ENCODE assay signal across 24 cellular contexts in the genomic region with DNA sequence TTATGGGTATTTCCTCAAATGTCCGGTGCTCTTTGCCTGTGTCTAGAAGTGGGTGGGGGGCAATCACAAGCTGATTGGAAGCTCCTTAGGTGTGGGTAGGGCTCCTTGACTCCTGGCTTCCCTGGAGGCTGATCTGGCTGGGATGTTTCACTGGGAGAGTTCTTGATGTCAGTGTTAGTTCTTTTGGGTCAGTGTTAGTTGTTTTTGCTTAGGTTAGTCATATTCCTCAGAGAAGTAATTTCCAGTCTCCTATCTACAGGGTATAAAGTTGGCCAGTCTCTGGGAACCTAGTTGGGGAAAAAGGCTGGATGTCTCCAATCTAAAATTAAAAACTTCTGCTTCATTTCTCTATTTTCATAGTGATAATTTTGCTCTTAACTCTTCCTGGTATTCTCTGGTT. TPM values are rescaled to one million over a fixed set of nuclear protein-coding genes. Genes with fewer than 3 reads are reported as not detected.
DNase-seq lines count a peak whose midpoint lies in the region; ATAC-seq and TF ChIP-seq lines count a peak whose summit lies in the region.
"Had no signal": no experiment of that assay in that cellular context is flagged by ENCODE, and none has a peak within 500 bp of the region (broad histone marks: within the 10 kb centered on the region; RNA-seq: fewer than 3 reads in every experiment).

No MANE protein-coding gene starts in this region.

- H3K4me1 ChIP-seq in right cardiac atrium (ENCODE audit: control insufficient read depth, insufficient read depth, low read length) (peaks cover 2% of the 10 kb centered on the region), mesodermal cell (ENCODE audit: control insufficient read depth, insufficient read depth, low read length, poor library complexity, severe bottlenecking) (peaks cover 9% of the 10 kb centered on the region)
- H3K4me1 ChIP-seq: ascending aorta, parathyroid adenoma had no signal

- H3K9me3 ChIP-seq in right cardiac atrium (ENCODE audit: control insufficient read depth, low read length) (no peaks in the 10 kb centered on the region), mesodermal cell (ENCODE audit: control insufficient read depth, low read length) (no peaks in the 10 kb centered on the region)
- H3K9me3 ChIP-seq: ascending aorta, esophagus muscularis mucosa had no signal

- H3K36me3 ChIP-seq in mesodermal cell (ENCODE audit: control insufficient read depth, insufficient read depth, low read length): peaks cover 75% of the 10 kb centered on the region

- TF ChIP-seq CTCF in type B pancreatic cell (conservative IDR thresholded peaks at IDR 0.05) (no peak), GM10266 (IDR thresholded peaks at IDR 0.05; ENCODE audit: control insufficient read depth, insufficient read depth, low read depth, missing control alignments) (no peak)

- ATAC-seq in right cardiac atrium (peak; percentile 24 to 43), left ventricle myocardium superior (no peak)
- ATAC-seq in central memory CD8-positive, alpha-beta T cell (replicated peaks; ENCODE audit: extremely low read depth, poor library complexity, severe bottlenecking): no peak
- ATAC-seq: sciatic nerve had no signal

- 72% methylated on average over 1 of the region's 1 CpG for WGBS in right cardiac atrium
- no CpG with 5 or more reads among the region's 1 CpG for WGBS in mesodermal cell (ENCODE audit: insufficient coverage in 2 of 2), 2 experiments

- intact Hi-C loops in right cardiac atrium (cut with DNase I) (no loop called here), left ventricle myocardium superior (cut with micrococcal nuclease) (no loop called here)

- H3K27me3 Mint-ChIP-seq in central memory CD8-positive, alpha-beta T cell: no peaks in the 10 kb centered on the region
- H3K27me3 Mint-ChIP-seq in type B pancreatic cell: no peaks in the 10 kb centered on the region

- DNase-seq in right cardiac atrium: no peak
- DNase-seq in left ventricle myocardium superior: no peak
- DNase-seq in central memory CD8-positive, alpha-beta T cell (ENCODE audit: low spot score in 2 of 2): no peak
- no peak for DNase-seq in type B pancreatic cell (ENCODE audit: extremely low spot score, unreplicated experiment)
- no peak for DNase-seq in SKM-1 treated with dmso at 0.1 percent for 144 hours (lab: John Stamatoyannopoulos, UW; ENCODE audit: unreplicated experiment)
- no peak for DNase-seq in GM10266 (ENCODE audit: extremely low spot score)
- DNase-seq in NK-92 treated with Interleukin-12 subunit alpha and Interleukin-12 subunit beta, amount 100 ng/mL, for 24 hours (lab: John Stamatoyannopoulos, UW): no peak
- DNase-seq: ACHN; activated naive CD4-positive, alpha-beta T cell; C1 segment of cervical spinal cord; cerebellar nuclear complex; DMS 273 treated with DMSO at 0.1 percent for 48 hours; effector CD4-positive, alpha-beta T cell; kidney glomerular epithelial cell; MM.1S; NCI-H1436; NCI-H524 treated with DMSO at 0.1 percent for 48 hours; stimulated activated CD8-positive, alpha-beta memory T cell treated with anti-CD3 and anti-CD28 coated beads, Interleukin-4, amount 100 ng/mL, for 48 hours had no signal

- no peaks in the 10 kb centered on the region for H3K27me3 ChIP-seq in right cardiac atrium (ENCODE audit: control insufficient read depth, insufficient read depth)
- H3K27me3 ChIP-seq: ascending aorta, esophagus muscularis mucosa had no signal

- no peak overlapping the region for H3K4me3 Mint-ChIP-seq in central memory CD8-positive, alpha-beta T cell
- H3K4me3 Mint-ChIP-seq in type B pancreatic cell: no peak overlapping the region

- peak overlapping the region; percentile 23 for H3K27ac Mint-ChIP-seq in central memory CD8-positive, alpha-beta T cell (ENCODE audit: low read depth)
- peak overlapping the region; percentile 11 for H3K27ac Mint-ChIP-seq in type B pancreatic cell

- H3K36me3 Mint-ChIP-seq in central memory CD8-positive, alpha-beta T cell (ENCODE audit: insufficient read depth): peaks cover 61% of the 10 kb centered on the region
- peaks cover 73% of the 10 kb centered on the region for H3K36me3 Mint-ChIP-seq in type B pancreatic cell

- H3K27ac ChIP-seq in right cardiac atrium (ENCODE audit: low read length): no peak overlapping the region
- peak overlapping the region; percentile 10 for H3K27ac ChIP-seq in mesodermal cell (ENCODE audit: low read depth, low read length, severe bottlenecking)
- H3K27ac ChIP-seq: ascending aorta, esophagus muscularis mucosa, parathyroid adenoma, VCaP had no signal

- H3K9me3 Mint-ChIP-seq in central memory CD8-positive, alpha-beta T cell: no peaks in the 10 kb centered on the region
- H3K9me3 Mint-ChIP-seq in type B pancreatic cell: no peaks in the 10 kb centered on the region

- H3K4me3 ChIP-seq in right cardiac atrium (ENCODE audit: low read length) (no peak overlapping the region), mesodermal cell (ENCODE audit: extremely low read depth, insufficient read depth, low read length, poor library complexity, severe bottlenecking) (no peak overlapping the region)
- H3K4me3 ChIP-seq: ascending aorta, esophagus muscularis mucosa had no signal

- peaks cover 57% of the 10 kb centered on the region for H3K4me1 Mint-ChIP-seq in central memory CD8-positive, alpha-beta T cell
- H3K4me1 Mint-ChIP-seq in type B pancreatic cell (ENCODE audit: unreplicated experiment): no peaks in the 10 kb centered on the region

RNA-seq across cellular contexts. Expression of a gene that starts 23.6 kb away (rescaled TPM):
- total RNA-seq in right cardiac atrium (10 to 100 TPM; 18.1 to 20.2 (median 19.7) TPM), left ventricle myocardium superior (20.1 TPM), type B pancreatic cell (ENCODE audit: low replicate concordance) (23.3 and 28.7 TPM in 2 replicates)
- 9.9 TPM for polyA plus RNA-seq in right cardiac atrium
- polyA plus RNA-seq in mesodermal cell (2013, experiment 1 of 2): 21.5 TPM
- polyA plus RNA-seq in mesodermal cell (2013, experiment 2 of 2): 23.1 TPM

Comparison
In these comparisons a context has a peak if more than half of its experiments do, and no peak if none do; other contexts are left out.
1. ATAC-seq: peak in right cardiac atrium (2 of 2); none in left ventricle myocardium superior (single experiment) and central memory CD8-positive, alpha-beta T cell (single experiment).